Comparison of ENCODE assay signal across 8 cellular contexts in genomic region chr6:17949168-17949567, GRCh38.
"Had no signal": no experiment of that assay in that cellular context is flagged by ENCODE, and none has a peak within 500 bp of the region (broad histone marks: within the 10 kb centered on the region; RNA-seq: fewer than 3 reads in every experiment).

No MANE protein-coding gene starts in this region.

- H3K4me3 ChIP-seq: HAP-1, K562 had no signal

- DNase-seq: GOT3, H7, IMR-90, KG1 had no signal

- FAIRE-seq: K562 had no signal

- H3K27ac ChIP-seq: HL-60 had no signal

- H3K9me3 ChIP-seq: HAP-1 had no signal

- ATAC-seq: HCT116 had no signal

- H3K36me3 ChIP-seq: HAP-1 had no signal
